32 cellular contexts compared by ENCODE assay signal in genomic region chr19:46691948-46692347, GRCh38. TPM values are rescaled to one million over a fixed set of nuclear protein-coding genes. Genes with fewer than 3 reads are reported as not detected.
DNase-seq lines count a peak whose midpoint lies in the region; ATAC-seq, FAIRE-seq and TF ChIP-seq lines count a peak whose summit lies in the region.
"Had no signal": no experiment of that assay in that cellular context is flagged by ENCODE, and none has a peak within 500 bp of the region (broad histone marks: within the 10 kb centered on the region; RNA-seq: fewer than 3 reads in every experiment).

No MANE protein-coding gene starts in this region.

- TF ChIP-seq CTCF in K562 (IDR thresholded peaks at IDR 0.05 in 2 of 3, conservative IDR thresholded peaks at IDR 0.05 in 1 of 3; ENCODE audit: insufficient read depth in 2 of 3, low read depth in 1 of 3, low read length in 3 of 3) (no peak), esophagus muscularis mucosa (IDR thresholded peaks at IDR 0.05) (no peak)

- H2AFZ ChIP-seq in K562 (ENCODE audit: low read depth, low read length): no peak overlapping the region
- H2AFZ ChIP-seq: GM23248 had no signal

- H3K27me3 ChIP-seq in K562 (ENCODE audit: control insufficient read depth in 2 of 2, insufficient read depth in 2 of 2, low read length in 2 of 2) (no peaks in the 10 kb centered on the region), esophagus muscularis mucosa (no peaks in the 10 kb centered on the region)
- H3K27me3 ChIP-seq in naive thymus-derived CD4-positive, alpha-beta T cell (ENCODE audit: control insufficient read depth in 2 of 2, insufficient read depth in 2 of 2, low read length in 2 of 2): no peaks in the 10 kb centered on the region
- H3K27me3 ChIP-seq: BLaER1, SJSA1 had no signal

- WGBS in K562 (ENCODE audit: insufficient coverage, low coverage, missing lambda C conversion rate): 100% methylated on average over 2 of the region's 2 CpGs
- 100% methylated on average over 2 of the region's 2 CpGs for WGBS in esophagus muscularis mucosa

- TF ChIP-seq EP300 in K562 (IDR thresholded peaks at IDR 0.05; ENCODE audit: low read length) (no peak), esophagus muscularis mucosa (IDR thresholded peaks at IDR 0.05) (no peak)

- H3K27ac Mint-ChIP-seq in activated CD4-positive, alpha-beta T cell treated with anti-CD3 and anti-CD28 coated beads for 36 hours: peak overlapping the region; percentile 25
- peak overlapping the region in 8 of 9 donors; percentile 32 to 78 (median 56) for H3K27ac Mint-ChIP-seq in naive thymus-derived CD4-positive, alpha-beta T cell
- H3K27ac Mint-ChIP-seq: H9 had no signal

- H3K4me3 Mint-ChIP-seq in activated CD4-positive, alpha-beta T cell treated with anti-CD3 and anti-CD28 coated beads for 36 hours: no peak overlapping the region
- H3K4me3 Mint-ChIP-seq in naive thymus-derived CD4-positive, alpha-beta T cell: no peak overlapping the region
- H3K4me3 Mint-ChIP-seq: CD8-positive, alpha-beta T cell; H9 had no signal

- no peak for TF ChIP-seq RAD21 in K562 (CRISPR knock-in tag; conservative IDR thresholded peaks at IDR 0.05 in 1 of 2, IDR thresholded peaks at IDR 0.05 in 1 of 2)

- H3K79me2 ChIP-seq in K562 (ENCODE audit: control insufficient read depth, insufficient read depth, low read length): peaks cover 10% of the 10 kb centered on the region; the same call in 2 of the 3 replicates

- H3K9me1 ChIP-seq in K562 (ENCODE audit: control insufficient read depth, insufficient read depth, low read length): no peaks in the 10 kb centered on the region

- no peak overlapping the region for H3K9ac ChIP-seq in K562 (ENCODE audit: insufficient read depth in 1 of 2, low read depth in 2 of 2, low read length in 2 of 2)
- H3K9ac ChIP-seq: BLaER1, GM23248, KMS-11 had no signal

- ATAC-seq in activated CD4-positive, alpha-beta T cell treated with anti-CD3 and anti-CD28 coated beads for 36 hours: no peak
- ATAC-seq in K562 (no peak), GM18498 (IDR thresholded peaks at IDR 0.05; ENCODE audit: unreplicated experiment) (no peak)
- no peak for ATAC-seq in naive thymus-derived CD4-positive, alpha-beta T cell
- ATAC-seq: CD8-positive, alpha-beta T cell; GM12878 had no signal

- H3K36me3 ChIP-seq in K562 (ENCODE audit: control insufficient read depth, insufficient read depth, low read length): peaks cover 88% of the 10 kb centered on the region
- H3K36me3 ChIP-seq in naive thymus-derived CD4-positive, alpha-beta T cell (ENCODE audit: control insufficient read depth in 2 of 3, insufficient read depth in 3 of 3, low read length in 3 of 3): peaks cover 50 to 98% (median 56%) of the 10 kb centered on the region in 3 experiments
- H3K36me3 ChIP-seq in esophagus muscularis mucosa: peaks cover 75 to 100% (median 100%) of the 10 kb centered on the region in 4 donors

- H3K9me3 ChIP-seq in K562 (replicated peaks; ENCODE audit: control insufficient read depth, insufficient read depth, low read depth, low read length) (no peaks in the 10 kb centered on the region), esophagus muscularis mucosa (no peaks in the 10 kb centered on the region)
- H3K9me3 ChIP-seq in naive thymus-derived CD4-positive, alpha-beta T cell (ENCODE audit: control insufficient read depth in 2 of 3, low read length in 3 of 3): no peaks in the 10 kb centered on the region
- H3K9me3 ChIP-seq: BLaER1, SJSA1 had no signal

- no peak overlapping the region for H3K27ac ChIP-seq in K562 (ENCODE audit: extremely low read depth, low read depth, low read length)
- H3K27ac ChIP-seq in naive thymus-derived CD4-positive, alpha-beta T cell (ENCODE audit: low read depth, low read length): no peak overlapping the region
- no peak overlapping the region for H3K27ac ChIP-seq in esophagus muscularis mucosa (replicated peaks in 1 of 4)
- H3K27ac ChIP-seq: BLaER1, GM23248, KMS-11, SJSA1 had no signal

- no peak for TF ChIP-seq POLR2A in K562 (conservative IDR thresholded peaks at IDR 0.05)
- TF ChIP-seq POLR2A in esophagus muscularis mucosa (IDR thresholded peaks at IDR 0.05; ENCODE audit: low read depth): no peak

- no peak overlapping the region for H3K4me2 ChIP-seq in K562 (ENCODE audit: insufficient read depth, low read length)
- H3K4me2 ChIP-seq: BLaER1, KMS-11 had no signal

- no peaks in the 10 kb centered on the region for H3K9me3 Mint-ChIP-seq in activated CD4-positive, alpha-beta T cell treated with anti-CD3 and anti-CD28 coated beads for 36 hours (ENCODE audit: low read depth)
- peaks cover 0 to 2% (median 0%) of the 10 kb centered on the region in 11 donors for H3K9me3 Mint-ChIP-seq in naive thymus-derived CD4-positive, alpha-beta T cell
- H3K9me3 Mint-ChIP-seq: CD8-positive, alpha-beta T cell; H9 had no signal

- no peaks in the 10 kb centered on the region for H3K27me3 Mint-ChIP-seq in activated CD4-positive, alpha-beta T cell treated with anti-CD3 and anti-CD28 coated beads for 36 hours
- H3K27me3 Mint-ChIP-seq in naive thymus-derived CD4-positive, alpha-beta T cell: no peaks in the 10 kb centered on the region

- H3K4me1 ChIP-seq in K562 (replicated peaks in 1 of 2; ENCODE audit: control insufficient read depth in 2 of 2, insufficient read depth in 2 of 2, low read length in 2 of 2): peaks cover 2 to 10% of the 10 kb centered on the region in 2 experiments; a peak in 3 of 5 replicates
- no peaks in the 10 kb centered on the region for H3K4me1 ChIP-seq in naive thymus-derived CD4-positive, alpha-beta T cell (ENCODE audit: control insufficient read depth in 2 of 2, insufficient read depth in 2 of 2, low read length in 2 of 2)
- peaks cover under 1 to 4% (median 2%) of the 10 kb centered on the region in 4 donors for H3K4me1 ChIP-seq in esophagus muscularis mucosa
- H3K4me1 ChIP-seq: BLaER1, SJSA1 had no signal

- POLR2A ChIA-PET in activated CD4-positive, alpha-beta T cell treated with anti-CD3 and anti-CD28 coated beads for 36 hours (lab: Charles Lee): no interaction called here
- POLR2A ChIA-PET in K562 (lab: Yijun Ruan, JAX): interaction anchor here (0.6 kb wide), 1 partner anchor 51 kb away, joined by 3 read pairs; no protein-coding TSS in a partner anchor
- POLR2A ChIA-PET in naive thymus-derived CD4-positive, alpha-beta T cell (lab: Charles Lee): no interaction called here

- CTCF ChIA-PET in activated CD4-positive, alpha-beta T cell treated with anti-CD3 and anti-CD28 coated beads for 36 hours (lab: Charles Lee): no interaction called here
- CTCF ChIA-PET in K562 (lab: Yijun Ruan, JAX; ENCODE audit: low intra/inter-chr PET ratio): no interaction called here
- CTCF ChIA-PET in naive thymus-derived CD4-positive, alpha-beta T cell (lab: Charles Lee): interaction anchor here (3.2 kb wide), 1 partner anchor 12 kb away, joined by 10 read pairs; no protein-coding TSS in a partner anchor

- peaks cover 68% of the 10 kb centered on the region for H3K36me3 Mint-ChIP-seq in activated CD4-positive, alpha-beta T cell treated with anti-CD3 and anti-CD28 coated beads for 36 hours (ENCODE audit: low read depth)
- H3K36me3 Mint-ChIP-seq in naive thymus-derived CD4-positive, alpha-beta T cell: peaks cover 19 to 58% (median 34%) of the 10 kb centered on the region in 5 donors

- BruUV-seq in K562 (replicated peaks; lab: Mats Ljungman, UMichigan): no TSS peak

- DNase-seq in activated CD4-positive, alpha-beta T cell treated with anti-CD3 and anti-CD28 coated beads for 36 hours: no peak
- no peak for DNase-seq in activated CD4-positive, alpha-beta T cell treated with anti-CD3 and anti-CD28 coated beads, Interleukin-2, amount 50 U/mL, for 48 hours
- DNase-seq in AG20443 (ENCODE audit: low spot score) (peak; percentile 4), K562 (ENCODE audit: extremely low read depth in 1 of 4, low spot score in 3 of 4) (no peak), esophagus muscularis mucosa (ENCODE audit: extremely low spot score) (no peak), hippocampal formation (lab: John Stamatoyannopoulos, UW) (no peak)
- DNase-seq in naive thymus-derived CD4-positive, alpha-beta T cell: no peak
- DNase-seq: 8988T; CD8-positive, alpha-beta T cell; DMS 273 treated with DMSO at 0.1 percent for 48 hours; DMS79; EL; GDM1; GM23248; H9; IMR-90; NCI-H1092; NCI-H1436; NCI-H187; NCI-H2081 treated with DMSO at 0.1 percent for 48 hours; NCI-H2171; NCI-H226; NCI-H510A; NCI-H69; Right ventricle myocardium superior; RPMI8226 had no signal

- in situ Hi-C loops in K562 (cut with MboI): no loop called here

- H3K4me3 ChIP-seq in K562 (no peak overlapping the region), esophagus muscularis mucosa (no peak overlapping the region)
- no peak overlapping the region for H3K4me3 ChIP-seq in naive thymus-derived CD4-positive, alpha-beta T cell (ENCODE audit: low read length)
- H3K4me3 ChIP-seq: BLaER1, GM12878, GM23248, SJSA1 had no signal

- H4K20me1 ChIP-seq in K562 (replicated peaks; ENCODE audit: control insufficient read depth, insufficient read depth, low read length): no peaks in the 10 kb centered on the region

- no peaks in the 10 kb centered on the region for H3K4me1 Mint-ChIP-seq in activated CD4-positive, alpha-beta T cell treated with anti-CD3 and anti-CD28 coated beads for 36 hours
- H3K4me1 Mint-ChIP-seq in naive thymus-derived CD4-positive, alpha-beta T cell: peaks cover 0 to 6% (median 0%) of the 10 kb centered on the region in 7 donors

- no peak for FAIRE-seq in K562 (lab: Jason Lieb, UNC)
- FAIRE-seq: GM12878, GM18507 had no signal

- intact Hi-C loops in activated CD4-positive, alpha-beta T cell treated with anti-CD3 and anti-CD28 coated beads for 36 hours (cut with DNase I, micrococcal nuclease): loop anchor here in 1 of 2 experiments (5.0 kb wide), 1 partner anchor 35 kb away; no protein-coding TSS in a partner anchor
- intact Hi-C loops in K562 (cut with micrococcal nuclease): no loop called here
- intact Hi-C loops in naive thymus-derived CD4-positive, alpha-beta T cell (cut with micrococcal nuclease): loop anchor here (5.0 kb wide), 1 partner anchor 35 kb away; no protein-coding TSS in a partner anchor
- intact Hi-C loops in esophagus muscularis mucosa (cut with DNase I): no loop called here

RNA-seq across cellular contexts. Expression of gene PRKD2, which starts 25.0 kb away (rescaled TPM):
- 10 to 100 TPM; 76.0 to 78.3 TPM for total RNA-seq in activated CD4-positive, alpha-beta T cell treated with anti-CD3 and anti-CD28 coated beads for 36 hours
- 31.5 and 62.0 TPM in 2 replicates for total RNA-seq in K562 (2011; cell fraction: chromatin; rRNA removed; ENCODE audit: low replicate concordance)
- 35.2 and 35.7 TPM in 2 replicates for total RNA-seq in K562 (2011; cell fraction: nucleolus; rRNA removed)
- total RNA-seq in K562 (2011; cell fraction: nucleoplasm; rRNA removed): 32.3 and 33.7 TPM in 2 replicates
- 29.2 and 35.1 TPM in 2 replicates for total RNA-seq in K562 (2014; rRNA removed)
- total RNA-seq in K562 (2014; rRNA removed; fragmentation: Illumina TruSeq; extraction: Trizol): 9.9 and 15.0 TPM in 2 replicates
- total RNA-seq in K562 (2015; rRNA removed; fragmentation: Illumina TruSeq; extraction: Trizol): 14.9 and 19.0 TPM in 2 replicates
- 57.3 and 60.0 TPM in 2 replicates for total RNA-seq in K562 (2021)
- polyA plus RNA-seq in K562 (2011; rRNA removed): 11.0 and 11.1 TPM in 2 replicates
- 11.6 and 24.2 TPM in 2 replicates for polyA plus RNA-seq in K562 (2011; cell fraction: cytosol; rRNA removed)
- 22.8 and 41.1 TPM in 2 replicates for polyA plus RNA-seq in K562 (2011; cell fraction: nucleus; rRNA removed)
- polyA plus RNA-seq in K562 (2012): 36.8 and 42.8 TPM in 2 replicates
- polyA plus RNA-seq in K562 (2014; fragmentation: Illumina TruSeq; extraction: Trizol): 23.8 and 34.1 TPM in 2 replicates
- polyA plus RNA-seq in K562 (2014; fragmentation: Nextera tagmentation; extraction: Ambion mirVana): 1 to 10 TPM; 1.8 to 4.9 TPM
- polyA plus RNA-seq in K562 (2014; rRNA removed): 21.1 and 22.4 TPM in 2 replicates
- 10.5 and 13.4 TPM in 2 replicates for polyA minus RNA-seq in K562 (2011; rRNA and poly(A)+ RNA removed)
- polyA minus RNA-seq in K562 (2011; cell fraction: cytosol; rRNA and poly(A)+ RNA removed): 26.9 and 30.1 TPM in 2 replicates
- polyA minus RNA-seq in K562 (2011; cell fraction: nucleus; rRNA and poly(A)+ RNA removed): 9.0 and 10.6 TPM in 2 replicates
- 100 to 1,000 TPM; 120 to 181 (median 123) TPM for total RNA-seq in naive thymus-derived CD4-positive, alpha-beta T cell
- polyA plus RNA-seq in naive thymus-derived CD4-positive, alpha-beta T cell: 100 to 1,000 TPM in 1 of 2 donors, 10 to 100 TPM in 1; 39.5 to 105 TPM
- total RNA-seq in esophagus muscularis mucosa: 10 to 100 TPM; 12.8 to 33.3 (median 22.4) TPM

RNA-seq across cellular contexts. Expression of gene DACT3, which starts 31.0 kb away (rescaled TPM):
- 1 to 10 TPM; 2.9 to 3.1 TPM for total RNA-seq in activated CD4-positive, alpha-beta T cell treated with anti-CD3 and anti-CD28 coated beads for 36 hours
- total RNA-seq in K562 (2011; cell fraction: chromatin; rRNA removed; ENCODE audit: low replicate concordance): 6.5 and 10.4 TPM in 2 replicates
- 5.1 and 6.8 TPM in 2 replicates for total RNA-seq in K562 (2011; cell fraction: nucleolus; rRNA removed)
- 6.0 and 8.6 TPM in 2 replicates for total RNA-seq in K562 (2011; cell fraction: nucleoplasm; rRNA removed)
- total RNA-seq in K562 (2014; rRNA removed) (4.7 and 6.5 TPM in 2 replicates), K562 (2014; rRNA removed; fragmentation: Illumina TruSeq; extraction: Trizol) (2.8 TPM in 2 replicates), K562 (2015; rRNA removed; fragmentation: Illumina TruSeq; extraction: Trizol) (2.3 and 2.5 TPM in 2 replicates), K562 (2021) (5.9 and 6.5 TPM in 2 replicates), esophagus muscularis mucosa (100 to 1,000 TPM in 1 of 4 donors, 10 to 100 TPM in 3; 46.7 to 119 (median 65.1) TPM)
- polyA plus RNA-seq in K562 (2011; rRNA removed) (3.3 and 3.5 TPM in 2 replicates), K562 (2014; fragmentation: Illumina TruSeq; extraction: Trizol) (4.1 and 4.2 TPM in 2 replicates), K562 (2014; fragmentation: Nextera tagmentation; extraction: Ambion mirVana) (under 1 TPM; 0.67 to 0.83 TPM), K562 (2014; rRNA removed) (3.3 and 5.1 TPM in 2 replicates)
- 3.0 and 6.0 TPM in 2 replicates for polyA plus RNA-seq in K562 (2011; cell fraction: cytosol; rRNA removed)
- polyA plus RNA-seq in K562 (2011; cell fraction: nucleus; rRNA removed): 3.7 and 5.0 TPM in 2 replicates
- 1.3 and 2.1 TPM in 2 replicates for polyA plus RNA-seq in K562 (2012)
- polyA minus RNA-seq in K562 (2011; rRNA and poly(A)+ RNA removed): 1.9 and 3.0 TPM in 2 replicates
- polyA minus RNA-seq in K562 (2011; cell fraction: cytosol; rRNA and poly(A)+ RNA removed): 2.0 and 2.5 TPM in 2 replicates
- polyA minus RNA-seq in K562 (2011; cell fraction: nucleus; rRNA and poly(A)+ RNA removed): 0.67 and 1.1 TPM in 2 replicates
- total RNA-seq in naive thymus-derived CD4-positive, alpha-beta T cell: 1 to 10 TPM in 1 of 5 experiments, under 1 TPM in 3, not detected in 1; 0.11 to 1.3 (median 0.34) TPM
- under 1 TPM in 1 of 2 donors, not detected in 1; 0.07 TPM for polyA plus RNA-seq in naive thymus-derived CD4-positive, alpha-beta T cell
- total RNA-seq: CD8-positive, alpha-beta T cell had no signal

RNA-seq across cellular contexts. Expression of gene FKRP, which starts 53.9 kb away (rescaled TPM):
- 10 to 100 TPM; 12.1 to 16.2 TPM for total RNA-seq in activated CD4-positive, alpha-beta T cell treated with anti-CD3 and anti-CD28 coated beads for 36 hours
- 36.3 and 57.4 TPM in 2 replicates for total RNA-seq in K562 (2011; cell fraction: chromatin; rRNA removed; ENCODE audit: low replicate concordance)
- 33.4 and 35.1 TPM in 2 replicates for total RNA-seq in K562 (2011; cell fraction: nucleolus; rRNA removed)
- total RNA-seq in K562 (2011; cell fraction: nucleoplasm; rRNA removed): 38.6 TPM in 2 replicates
- total RNA-seq in K562 (2014; rRNA removed) (8.2 and 11.3 TPM in 2 replicates), K562 (2014; rRNA removed; fragmentation: Illumina TruSeq; extraction: Trizol) (4.9 and 5.0 TPM in 2 replicates), K562 (2015; rRNA removed; fragmentation: Illumina TruSeq; extraction: Trizol) (7.3 and 7.6 TPM in 2 replicates), K562 (2021) (11.2 and 14.9 TPM in 2 replicates), esophagus muscularis mucosa (10 to 100 TPM; 22.4 to 30.3 (median 26.5) TPM)
- polyA plus RNA-seq in K562 (2011; rRNA removed) (3.7 and 5.4 TPM in 2 replicates), K562 (2014; fragmentation: Illumina TruSeq; extraction: Trizol) (6.5 and 10.2 TPM in 2 replicates), K562 (2014; fragmentation: Nextera tagmentation; extraction: Ambion mirVana) (1 to 10 TPM in 1 of 2 experiments, under 1 TPM in 1; 0.68 to 1.1 TPM), K562 (2014; rRNA removed) (15.2 and 16.1 TPM in 2 replicates)
- polyA plus RNA-seq in K562 (2011; cell fraction: cytosol; rRNA removed): 4.9 and 11.1 TPM in 2 replicates
- polyA plus RNA-seq in K562 (2011; cell fraction: nucleus; rRNA removed): 12.2 and 17.7 TPM in 2 replicates
- polyA plus RNA-seq in K562 (2012): 14.0 and 18.1 TPM in 2 replicates
- 2.7 and 5.2 TPM in 2 replicates for polyA minus RNA-seq in K562 (2011; rRNA and poly(A)+ RNA removed)
- 3.1 and 6.5 TPM in 2 replicates for polyA minus RNA-seq in K562 (2011; cell fraction: cytosol; rRNA and poly(A)+ RNA removed)
- polyA minus RNA-seq in K562 (2011; cell fraction: nucleus; rRNA and poly(A)+ RNA removed): 4.4 and 7.3 TPM in 2 replicates
- total RNA-seq in naive thymus-derived CD4-positive, alpha-beta T cell: 10 to 100 TPM; 17.5 to 29.8 (median 21.2) TPM
- 1 to 10 TPM; 1.8 to 6.8 TPM for polyA plus RNA-seq in naive thymus-derived CD4-positive, alpha-beta T cell

RNA-seq across cellular contexts. Expression of gene STRN4, which starts 54.3 kb away (rescaled TPM):
- 10 to 100 TPM; 56.4 to 56.8 TPM for total RNA-seq in activated CD4-positive, alpha-beta T cell treated with anti-CD3 and anti-CD28 coated beads for 36 hours
- total RNA-seq in K562 (2011; cell fraction: chromatin; rRNA removed; ENCODE audit: low replicate concordance): 149 and 335 TPM in 2 replicates
- 167 and 175 TPM in 2 replicates for total RNA-seq in K562 (2011; cell fraction: nucleolus; rRNA removed)
- 137 and 163 TPM in 2 replicates for total RNA-seq in K562 (2011; cell fraction: nucleoplasm; rRNA removed)
- total RNA-seq in K562 (2014; rRNA removed) (66.9 and 71.0 TPM in 2 replicates), K562 (2014; rRNA removed; fragmentation: Illumina TruSeq; extraction: Trizol) (18.0 and 21.6 TPM in 2 replicates), K562 (2015; rRNA removed; fragmentation: Illumina TruSeq; extraction: Trizol) (36.9 and 39.2 TPM in 2 replicates), K562 (2021) (79.2 and 82.7 TPM in 2 replicates), esophagus muscularis mucosa (100 to 1,000 TPM in 2 of 4 donors, 10 to 100 TPM in 2; 85.2 to 119 (median 101) TPM)
- polyA plus RNA-seq in K562 (2011; rRNA removed) (42.8 and 60.4 TPM in 2 replicates), K562 (2014; fragmentation: Illumina TruSeq; extraction: Trizol) (34.8 and 63.9 TPM in 2 replicates), K562 (2014; fragmentation: Nextera tagmentation; extraction: Ambion mirVana) (1 to 10 TPM in 1 of 2 experiments, under 1 TPM in 1; 0.62 to 1.7 TPM), K562 (2014; rRNA removed) (81.4 and 83.7 TPM in 2 replicates)
- polyA plus RNA-seq in K562 (2011; cell fraction: cytosol; rRNA removed): 74.0 and 145 TPM in 2 replicates
- polyA plus RNA-seq in K562 (2011; cell fraction: nucleus; rRNA removed): 204 and 318 TPM in 2 replicates
- polyA plus RNA-seq in K562 (2012): 52.1 and 70.7 TPM in 2 replicates
- polyA minus RNA-seq in K562 (2011; rRNA and poly(A)+ RNA removed): 37.1 and 38.4 TPM in 2 replicates
- 49.1 and 68.4 TPM in 2 replicates for polyA minus RNA-seq in K562 (2011; cell fraction: cytosol; rRNA and poly(A)+ RNA removed)
- 61.9 and 64.6 TPM in 2 replicates for polyA minus RNA-seq in K562 (2011; cell fraction: nucleus; rRNA and poly(A)+ RNA removed)
- 100 to 1,000 TPM in 2 of 5 experiments, 10 to 100 TPM in 3; 81.3 to 120 (median 90.4) TPM for total RNA-seq in naive thymus-derived CD4-positive, alpha-beta T cell
- 10 to 100 TPM; 16.2 to 30.9 TPM for polyA plus RNA-seq in naive thymus-derived CD4-positive, alpha-beta T cell

RNA-seq across cellular contexts. Expression of gene GNG8, which starts 55.9 kb away (rescaled TPM):
- total RNA-seq in activated CD4-positive, alpha-beta T cell treated with anti-CD3 and anti-CD28 coated beads for 36 hours: 10 to 100 TPM; 13.8 to 17.4 TPM
- not detected in 2 replicates for total RNA-seq in K562 (2011; cell fraction: chromatin; rRNA removed; ENCODE audit: low replicate concordance)
- not detected in 2 replicates for total RNA-seq in K562 (2011; cell fraction: nucleolus; rRNA removed)
- total RNA-seq in K562 (2011; cell fraction: nucleoplasm; rRNA removed): not detected in 2 replicates
- not detected in 2 replicates for total RNA-seq in K562 (2014; rRNA removed)
- not detected in 2 replicates for total RNA-seq in K562 (2014; rRNA removed; fragmentation: Illumina TruSeq; extraction: Trizol)
- total RNA-seq in K562 (2015; rRNA removed; fragmentation: Illumina TruSeq; extraction: Trizol): not detected in 2 replicates
- not detected in 2 replicates for total RNA-seq in K562 (2021)
- not detected in 2 replicates for polyA plus RNA-seq in K562 (2011; rRNA removed)
- polyA plus RNA-seq in K562 (2011; cell fraction: cytosol; rRNA removed): not detected in 2 replicates
- polyA plus RNA-seq in K562 (2011; cell fraction: nucleus; rRNA removed): not detected in 2 replicates
- polyA plus RNA-seq in K562 (2012): not detected in 2 replicates
- polyA plus RNA-seq in K562 (2014; fragmentation: Illumina TruSeq; extraction: Trizol): not detected in 2 replicates
- 1 to 10 TPM in 1 of 2 experiments, not detected in 1; 1.3 TPM for polyA plus RNA-seq in K562 (2014; fragmentation: Nextera tagmentation; extraction: Ambion mirVana)
- not detected in 2 replicates for polyA plus RNA-seq in K562 (2014; rRNA removed)
- polyA minus RNA-seq in K562 (2011; rRNA and poly(A)+ RNA removed): not detected in 2 replicates
- polyA minus RNA-seq in K562 (2011; cell fraction: cytosol; rRNA and poly(A)+ RNA removed): not detected in 2 replicates
- not detected in 2 replicates for polyA minus RNA-seq in K562 (2011; cell fraction: nucleus; rRNA and poly(A)+ RNA removed)
- total RNA-seq in naive thymus-derived CD4-positive, alpha-beta T cell: 10 to 100 TPM in 1 of 5 experiments, 1 to 10 TPM in 1, not detected in 3; 3.2 to 12.3 TPM
- polyA plus RNA-seq in naive thymus-derived CD4-positive, alpha-beta T cell: 1 to 10 TPM in 1 of 2 donors, not detected in 1; 9.7 TPM
- not detected for total RNA-seq in esophagus muscularis mucosa
- total RNA-seq: CD8-positive, alpha-beta T cell; GM12878; GM23248; H9; IMR-90; Right ventricle myocardium superior; SJSA1 had no signal
- polyA plus RNA-seq: GM23248, IMR-90 had no signal

Comparison
In these comparisons a context has a peak if more than half of its experiments do, and no peak if none do; other contexts are left out.
1. RNA of gene DACT3, which starts 31.0 kb away (total RNA-seq): 46.7 to 119 TPM in esophagus muscularis mucosa; 2.3 to 10.4 TPM in K562, 2.9 to 3.1 TPM in activated CD4-positive, alpha-beta T cell treated with anti-CD3 and anti-CD28 coated beads for 36 hours and 0.11 to 1.3 TPM in naive thymus-derived CD4-positive, alpha-beta T cell; every median in the first group is over 4 times any median in the second.
2. intact Hi-C loops: an anchor here in naive thymus-derived CD4-positive, alpha-beta T cell (5.0 kb wide); none called in K562 and esophagus muscularis mucosa.